Comparison of ENCODE assay signal across 1 cellular context in genomic region chr17:42666126-42666525, GRCh38. TPM values are rescaled to one million over a fixed set of nuclear protein-coding genes. Genes with fewer than 3 reads are reported as not detected.
"Had no signal": no experiment of that assay in that cellular context is flagged by ENCODE, and none has a peak within 500 bp of the region (broad histone marks: within the 10 kb centered on the region; RNA-seq: fewer than 3 reads in every experiment).

No MANE protein-coding gene starts in this region.

RNA-seq across cellular contexts. Expression of gene CCR10, which starts 15.5 kb away (rescaled TPM):
- total RNA-seq: esophagus mucosa had no signal
